Comparison of ENCODE assay signal across 8 cellular contexts in the genomic region with DNA sequence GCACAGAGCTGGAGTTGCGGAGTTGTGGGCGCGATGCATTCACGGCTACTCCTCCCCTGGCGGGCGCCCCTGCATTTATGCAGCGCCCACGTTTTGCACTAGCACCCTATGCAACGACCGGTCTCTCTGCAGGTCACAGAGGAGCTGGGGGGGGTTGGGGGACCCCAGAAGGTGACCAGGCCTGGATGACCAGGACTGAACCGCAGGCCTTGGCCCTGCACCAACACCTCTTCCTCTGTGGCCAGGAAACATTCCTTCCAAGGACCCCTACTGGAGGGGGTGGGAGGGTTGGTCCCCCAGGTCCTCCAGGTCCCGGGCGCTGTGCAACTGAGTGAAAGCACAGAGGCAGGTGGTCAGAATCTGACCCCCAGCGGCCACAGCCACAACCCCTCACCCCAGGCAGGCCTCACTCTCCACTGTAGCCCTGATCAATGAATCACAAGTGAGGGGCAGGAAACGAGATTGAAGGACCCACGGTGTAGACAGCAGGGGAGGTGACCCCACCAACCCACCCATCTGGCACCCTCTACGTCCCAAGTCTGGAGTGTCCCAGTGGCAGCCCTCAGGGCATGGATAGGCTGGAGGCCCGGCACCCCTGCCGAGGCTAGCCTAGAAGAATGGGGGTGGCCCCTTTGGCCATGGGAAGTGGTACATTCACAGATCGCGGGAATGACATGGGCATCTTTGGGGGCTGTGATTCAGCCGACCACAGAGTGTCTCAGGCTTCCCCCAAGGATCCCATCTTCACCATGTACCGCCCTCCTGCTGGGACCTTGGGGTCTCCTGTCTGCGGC. TPM values are rescaled to one million over a fixed set of nuclear protein-coding genes. Genes with fewer than 3 reads are reported as not detected.
DNase-seq lines count a peak whose midpoint lies in the region; ATAC-seq and TF ChIP-seq lines count a peak whose summit lies in the region.

No MANE protein-coding gene starts in this region.

- H3K27me3 Mint-ChIP-seq in activated naive CD4-positive, alpha-beta T cell treated with anti-CD3 and anti-CD28 coated beads for 36 hours (ENCODE audit: low read depth) = no peaks in the 10 kb centered on the region

- H3K4me1 ChIP-seq in sigmoid colon = peaks cover 0 to 62% (median 54%) of the 10 kb centered on the region in 4 donors

- no peak for TF ChIP-seq POLR2A in sigmoid colon (IDR thresholded peaks at IDR 0.05)

- H3K4me3 ChIP-seq in SK-N-MC = peak overlapping the region; percentile 97
- H3K4me3 ChIP-seq in fibroblast of the aortic adventitia (ENCODE audit: low read depth, low read length) = peak overlapping the region; percentile 73
- H3K4me3 ChIP-seq in sigmoid colon = peak overlapping the region; percentile 63 to 89 (median 72)

- H3K36me3 Mint-ChIP-seq in activated naive CD4-positive, alpha-beta T cell treated with anti-CD3 and anti-CD28 coated beads for 36 hours (ENCODE audit: low read depth) = no peaks in the 10 kb centered on the region

- H3K27ac Mint-ChIP-seq in activated naive CD4-positive, alpha-beta T cell treated with anti-CD3 and anti-CD28 coated beads for 36 hours = peak overlapping the region; percentile 86

- H3K9me3 Mint-ChIP-seq in activated naive CD4-positive, alpha-beta T cell treated with anti-CD3 and anti-CD28 coated beads for 36 hours = no peaks in the 10 kb centered on the region

- H3K9ac ChIP-seq in SK-N-MC (ENCODE audit: insufficient read length) = peak overlapping the region; percentile 88

- H3K27ac ChIP-seq in SK-N-MC (peak overlapping the region; percentile 93), sigmoid colon (peak overlapping the region; percentile 95 to 100 (median 100))

- H3K36me3 ChIP-seq in SK-N-MC (ENCODE audit: insufficient read depth, low read length) (no peaks in the 10 kb centered on the region), sigmoid colon (no peaks in the 10 kb centered on the region)

- H3K4me1 Mint-ChIP-seq in activated naive CD4-positive, alpha-beta T cell treated with anti-CD3 and anti-CD28 coated beads for 36 hours (ENCODE audit: low read depth) = peaks cover 33% of the 10 kb centered on the region

- CTCF ChIA-PET in activated naive CD4-positive, alpha-beta T cell treated with anti-CD3 and anti-CD28 coated beads for 36 hours (lab: Charles Lee) = interaction anchor here (0.8 to 1.7 kb wide), 2 partner anchors 33 to 42 kb away, joined by 3 to 7 read pairs; no protein-coding TSS in a partner anchor

- WGBS in sigmoid colon, 2 donors = 30 to 31% methylated on average over 24 of the region's 24 CpGs

- DNase-seq in activated naive CD4-positive, alpha-beta T cell treated with anti-CD3 and anti-CD28 coated beads for 36 hours = no peak
- DNase-seq in activated naive CD4-positive, alpha-beta T cell treated with anti-CD3 and anti-CD28 coated beads, Interleukin-2, amount 50 U/mL, for 16 hours = no peak
- no peak for DNase-seq in SK-N-MC (ENCODE audit: low read depth, low spot score)
- peak; percentile 33 for DNase-seq in fibroblast of the aortic adventitia (ENCODE audit: low read depth)
- no peak for DNase-seq in sigmoid colon
- DNase-seq in NCI-H2196 treated with DMSO at 0.1 percent for 48 hours (lab: John Stamatoyannopoulos, UW; ENCODE audit: unreplicated experiment) = no peak
- DNase-seq in NCI-H146 treated with DMSO at 0.1 percent for 48 hours (lab: John Stamatoyannopoulos, UW; ENCODE audit: unreplicated experiment) = no peak

- ATAC-seq in HG02852 (IDR thresholded peaks at IDR 0.05; ENCODE audit: unreplicated experiment) = no peak

- intact Hi-C loops in activated naive CD4-positive, alpha-beta T cell treated with anti-CD3 and anti-CD28 coated beads for 36 hours (cut with micrococcal nuclease) = loop anchor here (1.0 to 5.0 kb wide), 7 partner anchors 11 to 180 kb away; partner anchors contain the start of genes AP3D1, IZUMO4, MKNK2 and MOB3A
- intact Hi-C loops in sigmoid colon (cut with DNase I) = loop anchor here (2.0 kb wide), 2 partner anchors 33 to 45 kb away; no protein-coding TSS in a partner anchor

- no peak for TF ChIP-seq CTCF in fibroblast of the aortic adventitia (IDR thresholded peaks at IDR 0.05; ENCODE audit: insufficient read depth, low read length)
- TF ChIP-seq CTCF in sigmoid colon (IDR thresholded peaks at IDR 0.05) = no peak

- no peaks in the 10 kb centered on the region for H3K27me3 ChIP-seq in sigmoid colon

- H3K4me3 Mint-ChIP-seq in activated naive CD4-positive, alpha-beta T cell treated with anti-CD3 and anti-CD28 coated beads for 36 hours = peak overlapping the region; percentile 87

- TF ChIP-seq EP300 in sigmoid colon (IDR thresholded peaks at IDR 0.05) = no peak

- no peaks in the 10 kb centered on the region for H3K9me3 ChIP-seq in SK-N-MC (ENCODE audit: low read depth, low read length)
- H3K9me3 ChIP-seq in sigmoid colon = no peaks in the 10 kb centered on the region

RNA-seq across cellular contexts. Expression of gene MKNK2, which starts 11.1 kb away (rescaled TPM):
- total RNA-seq in activated naive CD4-positive, alpha-beta T cell treated with anti-CD3 and anti-CD28 coated beads for 36 hours = 100 to 1,000 TPM; 155 to 157 TPM
- 75.8 and 84.3 TPM in 2 replicates for total RNA-seq in fibroblast of the aortic adventitia (ENCODE audit: low replicate concordance)
- 100 to 1,000 TPM in 3 of 4 donors, 10 to 100 TPM in 1; 83.1 to 124 (median 107) TPM for total RNA-seq in sigmoid colon
- polyA plus RNA-seq in sigmoid colon = 100 to 1,000 TPM; 121 to 157 (median 129) TPM

RNA-seq across cellular contexts. Expression of gene MOB3A, which starts 34.0 kb away (rescaled TPM):
- total RNA-seq in activated naive CD4-positive, alpha-beta T cell treated with anti-CD3 and anti-CD28 coated beads for 36 hours = 10 to 100 TPM; 43.7 to 44.1 TPM
- total RNA-seq in fibroblast of the aortic adventitia (ENCODE audit: low replicate concordance) = 7.4 and 40.4 TPM in 2 replicates
- 10 to 100 TPM; 25.7 to 65.4 (median 32.0) TPM for total RNA-seq in sigmoid colon
- 10 to 100 TPM; 14.4 to 36.1 (median 14.6) TPM for polyA plus RNA-seq in sigmoid colon

RNA-seq across cellular contexts. Expression of gene IZUMO4, which starts 34.6 kb away (rescaled TPM):
- 10 to 100 TPM; 13.1 to 14.2 TPM for total RNA-seq in activated naive CD4-positive, alpha-beta T cell treated with anti-CD3 and anti-CD28 coated beads for 36 hours
- total RNA-seq in fibroblast of the aortic adventitia (ENCODE audit: low replicate concordance) (0.16 and 1.4 TPM in 2 replicates), sigmoid colon (1 to 10 TPM; 2.3 to 6.0 (median 4.6) TPM)
- polyA plus RNA-seq in sigmoid colon = 1 to 10 TPM; 2.4 to 8.5 (median 3.5) TPM

RNA-seq across cellular contexts. Expression of gene BTBD2, which starts 46.6 kb away (rescaled TPM):
- total RNA-seq in activated naive CD4-positive, alpha-beta T cell treated with anti-CD3 and anti-CD28 coated beads for 36 hours = 10 to 100 TPM; 37.0 to 49.0 TPM
- total RNA-seq in fibroblast of the aortic adventitia (ENCODE audit: low replicate concordance) = 15.5 and 59.3 TPM in 2 replicates
- total RNA-seq in sigmoid colon = 10 to 100 TPM; 43.8 to 82.8 (median 50.3) TPM
- 10 to 100 TPM; 31.9 to 58.7 (median 46.2) TPM for polyA plus RNA-seq in sigmoid colon
